8 cellular contexts compared by ENCODE assay signal in the genomic region with DNA sequence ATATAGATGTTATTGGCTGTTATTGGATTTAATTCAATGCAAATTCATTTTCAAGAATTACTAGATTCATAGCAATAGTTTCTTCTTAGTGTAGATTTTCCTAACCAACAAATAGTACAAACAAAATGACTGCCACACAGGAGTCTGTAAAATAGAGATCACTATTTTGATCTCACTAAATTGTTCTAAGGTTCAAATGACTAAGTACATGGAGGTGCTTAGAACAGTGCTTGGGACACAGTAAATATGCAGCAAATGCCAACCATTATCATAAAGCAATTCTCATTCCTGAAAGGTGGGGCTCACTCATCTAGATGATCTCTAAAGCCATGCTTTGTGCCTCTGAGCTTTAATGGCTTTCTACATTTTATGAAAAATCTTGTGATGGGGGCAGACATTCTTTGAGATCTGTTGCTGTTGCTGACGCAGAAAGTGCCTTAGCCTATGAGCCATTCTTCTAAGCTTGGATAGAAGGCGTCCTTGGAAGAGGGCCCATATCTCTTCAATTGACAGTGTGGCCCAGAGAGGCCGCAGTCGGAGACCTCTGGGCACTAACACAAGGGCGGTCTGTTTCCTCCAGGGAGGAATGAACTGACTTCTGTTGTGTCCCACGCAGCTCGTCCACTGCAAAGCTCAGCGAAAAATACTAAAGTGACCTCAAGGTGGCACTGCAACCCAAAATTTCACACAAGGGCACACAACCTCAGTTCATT. TPM values are rescaled to one million over a fixed set of nuclear protein-coding genes. Genes with fewer than 3 reads are reported as not detected.
A peak's percentile ranks its signal among the peaks of the same experiment; 100 is the strongest.
DNase-seq lines count a peak whose midpoint lies in the region; ATAC-seq and TF ChIP-seq lines count a peak whose summit lies in the region.

No MANE protein-coding gene starts in this region.

- peak overlapping the region in 58 of 59 donors; percentile 35 to 96 (median 86) for H3K27ac ChIP-seq in dorsolateral prefrontal cortex

- intact Hi-C loops in dorsolateral prefrontal cortex (cut with DNase I) = loop anchor here in 1 of 2 donors (2.0 to 5.0 kb wide), 3 partner anchors 98 to 1072 kb away; a partner anchor contains a TSS
- intact Hi-C loops in lower leg skin (cut with DNase I; ENCODE audit: low total_unique reads) = no loop called here

- no peak for ATAC-seq in GM19351 (IDR thresholded peaks at IDR 0.05; ENCODE audit: unreplicated experiment)

- no peak for TF ChIP-seq POLR2A in lower leg skin (IDR thresholded peaks at IDR 0.05)

- TF ChIP-seq CTCF in GM12872 (IDR thresholded peaks at IDR 0.05; ENCODE audit: insufficient read depth, low read depth, low read length) (peak; percentile 58), dorsolateral prefrontal cortex (IDR thresholded peaks at IDR 0.05 in 54 of 56, conservative IDR thresholded peaks at IDR 0.05 in 2 of 56; ENCODE audit: low read depth in 1 of 56, partially characterized antibody in 56 of 56) (peak; percentile 72 to 96 (median 88)), lower leg skin (IDR thresholded peaks at IDR 0.05) (peak in 1 of 3 donors; percentile 42)

- DNase-seq in NCI-H2227 treated with DMSO at 0.1 percent for 48 hours (lab: John Stamatoyannopoulos, UW) (peak; percentile 18), dorsolateral prefrontal cortex (peak; percentile 52 to 93 (median 87)), lower leg skin (ENCODE audit: low spot score in 2 of 2) (peak; percentile 67 to 88), DMS153 treated with DMSO at 0.1 percent for 48 hours (lab: John Stamatoyannopoulos, UW; ENCODE audit: unreplicated experiment) (no peak)
- DNase-seq in activated CD4-positive, alpha-beta T cell treated with anti-CD3 and anti-CD28 coated beads, Interleukin-2, amount 50 U/mL, for 4 hours = peak; percentile 59 to 65
- DNase-seq in stimulated activated CD4-positive, alpha-beta T cell treated with anti-CD3 and anti-CD28 coated beads, TNF-alpha, amount 100 ng/mL, for 24 hours (ENCODE audit: low read depth in 3 of 3) = peak; percentile 42 to 55 (median 48)

- H3K27me3 ChIP-seq in dorsolateral prefrontal cortex = no peaks in the 10 kb centered on the region

- WGBS in lower leg skin, 2 donors = 8 to 11% methylated on average over 8 of the region's 8 CpGs

- H3K4me3 ChIP-seq in dorsolateral prefrontal cortex (peak overlapping the region in 8 of 59 donors; percentile 1 to 40 (median 12)), lower leg skin (ENCODE audit: low read depth, poor library complexity, severe bottlenecking) (no peak overlapping the region)

RNA-seq across cellular contexts. Expression of a gene that starts 23.6 kb away (rescaled TPM):
- total RNA-seq in dorsolateral prefrontal cortex (1 to 10 TPM in 91 of 120 experiments, under 1 TPM in 29; 0.27 to 6.7 (median 1.5) TPM), lower leg skin (1 to 10 TPM in 1 of 4 donors, under 1 TPM in 2, not detected in 1; 0.06 to 1.4 (median 0.21) TPM)

RNA-seq across cellular contexts. Expression of a gene that starts 45.4 kb away (rescaled TPM):
- total RNA-seq in dorsolateral prefrontal cortex (10 to 100 TPM in 39 of 120 experiments, 1 to 10 TPM in 81; 1.4 to 23.9 (median 8.6) TPM), lower leg skin (10 to 100 TPM in 2 of 4 donors, 1 to 10 TPM in 2; 4.4 to 10.9 (median 7.3) TPM)
